Comparison of ENCODE assay signal across 2 cellular contexts in the genomic region with DNA sequence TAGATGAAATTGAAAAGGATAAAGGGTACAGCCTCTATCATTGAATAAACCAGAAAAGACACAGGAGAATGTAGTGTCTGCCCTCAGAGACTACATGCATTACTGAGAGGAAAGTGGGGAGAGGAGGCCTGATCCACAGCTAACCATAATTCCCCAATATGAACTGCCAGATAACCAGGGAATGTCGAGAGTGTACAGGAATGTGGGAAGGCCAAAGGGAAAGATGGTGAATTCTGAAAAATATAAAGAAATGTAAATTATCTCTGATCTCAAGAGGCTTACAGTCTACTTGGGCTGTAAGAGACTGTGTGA.
TF ChIP-seq lines count a peak whose summit lies in the region.

No MANE protein-coding gene starts in this region.

TF ChIP-seq in SK-N-SH, 30 proteins besides CTCF, POLR2A, EP300 and RAD21:
- TF ChIP-seq FOXJ3 (CRISPR knock-in tag; IDR thresholded peaks at IDR 0.05): no peak
- TF ChIP-seq FOXM1 (IDR thresholded peaks at IDR 0.05; ENCODE audit: low read depth): no peak
- no peak for TF ChIP-seq MAX (IDR thresholded peaks at IDR 0.05; ENCODE audit: low read depth)
- no peak for TF ChIP-seq EZH2phosphoT487 (IDR thresholded peaks at IDR 0.05; ENCODE audit: borderline replicate concordance, low read depth)
- no peak for TF ChIP-seq JUND (IDR thresholded peaks at IDR 0.05)
- TF ChIP-seq, protein P1, sequence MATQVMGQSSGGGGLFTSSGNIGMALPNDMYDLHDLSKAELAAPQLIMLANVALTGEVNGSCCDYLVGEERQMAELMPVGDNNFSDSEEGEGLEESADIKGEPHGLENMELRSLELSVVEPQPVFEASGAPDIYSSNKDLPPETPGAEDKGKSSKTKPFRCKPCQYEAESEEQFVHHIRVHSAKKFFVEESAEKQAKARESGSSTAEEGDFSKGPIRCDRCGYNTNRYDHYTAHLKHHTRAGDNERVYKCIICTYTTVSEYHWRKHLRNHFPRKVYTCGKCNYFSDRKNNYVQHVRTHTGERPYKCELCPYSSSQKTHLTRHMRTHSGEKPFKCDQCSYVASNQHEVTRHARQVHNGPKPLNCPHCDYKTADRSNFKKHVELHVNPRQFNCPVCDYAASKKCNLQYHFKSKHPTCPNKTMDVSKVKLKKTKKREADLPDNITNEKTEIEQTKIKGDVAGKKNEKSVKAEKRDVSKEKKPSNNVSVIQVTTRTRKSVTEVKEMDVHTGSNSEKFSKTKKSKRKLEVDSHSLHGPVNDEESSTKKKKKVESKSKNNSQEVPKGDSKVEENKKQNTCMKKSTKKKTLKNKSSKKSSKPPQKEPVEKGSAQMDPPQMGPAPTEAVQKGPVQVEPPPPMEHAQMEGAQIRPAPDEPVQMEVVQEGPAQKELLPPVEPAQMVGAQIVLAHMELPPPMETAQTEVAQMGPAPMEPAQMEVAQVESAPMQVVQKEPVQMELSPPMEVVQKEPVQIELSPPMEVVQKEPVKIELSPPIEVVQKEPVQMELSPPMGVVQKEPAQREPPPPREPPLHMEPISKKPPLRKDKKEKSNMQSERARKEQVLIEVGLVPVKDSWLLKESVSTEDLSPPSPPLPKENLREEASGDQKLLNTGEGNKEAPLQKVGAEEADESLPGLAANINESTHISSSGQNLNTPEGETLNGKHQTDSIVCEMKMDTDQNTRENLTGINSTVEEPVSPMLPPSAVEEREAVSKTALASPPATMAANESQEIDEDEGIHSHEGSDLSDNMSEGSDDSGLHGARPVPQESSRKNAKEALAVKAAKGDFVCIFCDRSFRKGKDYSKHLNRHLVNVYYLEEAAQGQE (IDR thresholded peaks at IDR 0.05; ENCODE audit: low read depth, low read length): no peak
- TF ChIP-seq CHD2 (IDR thresholded peaks at IDR 0.05; ENCODE audit: low read length, partially characterized antibody): no peak
- TF ChIP-seq SMC3 (IDR thresholded peaks at IDR 0.05; ENCODE audit: low read depth, low read length): no peak
- no peak for TF ChIP-seq USF1 (IDR thresholded peaks at IDR 0.05; ENCODE audit: borderline replicate concordance, low read depth)
- TF ChIP-seq IRF3 (IDR thresholded peaks at IDR 0.05; ENCODE audit: low read depth, low read length): no peak
- no peak for TF ChIP-seq GATA2 (CRISPR knock-in tag; IDR thresholded peaks at IDR 0.05)
- TF ChIP-seq RXRA (IDR thresholded peaks at IDR 0.05; ENCODE audit: borderline replicate concordance, low read depth): no peak
- no peak for TF ChIP-seq NFIC (IDR thresholded peaks at IDR 0.05; ENCODE audit: borderline replicate concordance)
- no peak for TF ChIP-seq SIN3A (IDR thresholded peaks at IDR 0.05; ENCODE audit: borderline replicate concordance, low read depth, low read length)
- no peak for TF ChIP-seq POLR2AphosphoS5 (IDR thresholded peaks at IDR 0.05; ENCODE audit: low read depth, low read length)

TF ChIP-seq in endothelial cell of umbilical vein, 7 proteins besides CTCF, POLR2A, EP300 and RAD21:
- no peak for TF ChIP-seq GATA2 (IDR thresholded peaks at IDR 0.05; ENCODE audit: insufficient read depth, insufficient read length, low read depth, low read length)
- TF ChIP-seq MYC (IDR thresholded peaks at IDR 0.05; ENCODE audit: low read depth, low read length): no peak
- TF ChIP-seq JUN (IDR thresholded peaks at IDR 0.05; ENCODE audit: borderline replicate concordance, insufficient read depth, insufficient read length, low read depth): no peak
- TF ChIP-seq EZH2 (IDR thresholded peaks at IDR 0.05; ENCODE audit: borderline replicate concordance, low read depth, low read length, severe bottlenecking): no peak
- no peak for TF ChIP-seq FOS (IDR thresholded peaks at IDR 0.05; ENCODE audit: borderline replicate concordance, insufficient read depth, low read length)
- TF ChIP-seq POLR2AphosphoS5 (IDR thresholded peaks at IDR 0.05; ENCODE audit: insufficient read depth, low read depth, low read length): no peak
- no peak for TF ChIP-seq MAX (IDR thresholded peaks at IDR 0.05; ENCODE audit: insufficient read depth, insufficient read length)
